ENCODE assay signal across 8 cellular contexts in the genomic region with DNA sequence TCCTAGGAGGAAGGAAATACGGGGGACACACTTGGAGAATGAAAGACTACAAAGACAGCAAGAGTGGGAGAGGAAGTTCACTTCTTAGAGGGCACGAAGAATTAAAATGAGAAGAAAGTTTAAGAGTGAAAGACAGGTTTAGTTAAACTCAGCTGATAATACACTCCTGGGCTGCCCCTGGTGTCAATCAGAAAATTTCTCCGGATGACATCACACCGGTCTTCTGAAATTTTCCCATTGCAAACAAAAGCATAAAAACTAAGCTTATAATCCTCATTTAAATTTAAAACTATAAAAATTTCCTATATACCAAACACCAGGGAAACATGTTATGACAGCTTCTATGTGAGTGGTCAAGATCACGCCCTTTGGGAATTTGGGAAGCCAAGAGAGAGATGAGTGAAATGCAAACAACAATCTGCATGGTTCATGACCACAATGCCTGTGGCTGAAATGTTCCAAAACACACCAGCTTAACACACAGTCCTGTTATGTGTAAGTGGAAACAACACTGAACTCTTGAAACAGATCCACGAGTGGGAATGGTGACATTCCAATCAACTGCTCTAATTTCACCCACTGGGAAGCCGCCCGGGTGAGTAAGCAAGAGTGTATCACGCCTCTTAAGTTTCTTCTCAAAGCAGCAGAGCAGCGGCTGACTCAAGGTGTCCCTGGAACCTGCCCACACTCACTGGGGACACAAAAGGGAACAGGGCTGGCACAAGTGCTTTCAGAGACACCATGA. TPM values are rescaled to one million over a fixed set of nuclear protein-coding genes. Genes with fewer than 3 reads are reported as not detected.
DNase-seq lines count a peak whose midpoint lies in the region; ATAC-seq lines count a peak whose summit lies in the region.

No MANE protein-coding gene starts in this region.

- no peak overlapping the region for H3K4me3 ChIP-seq in mesodermal cell (ENCODE audit: extremely low read depth, insufficient read depth, low read length, poor library complexity, severe bottlenecking)

- WGBS in mesodermal cell (ENCODE audit: insufficient coverage in 2 of 2), 2 experiments = 79 to 87% methylated on average over 4 to 5 of the region's 10 CpGs

- peak; percentile 38 for DNase-seq in stimulated activated naive CD4-positive, alpha-beta T cell treated with Interleukin-2 at 50 U/mL for 16 hours (lab: John Stamatoyannopoulos, UW)
- DNase-seq in stimulated activated naive CD4-positive, alpha-beta T cell (lab: John Stamatoyannopoulos, UW) = no peak
- DNase-seq in astrocyte of the hippocampus (ENCODE audit: low read depth, low spot score) (peak; percentile 77), NCI-H1694 treated with DMSO at 0.1 percent for 48 hours (lab: John Stamatoyannopoulos, UW) (no peak), left lobe of liver (ENCODE audit: low spot score) (no peak), activated gamma-delta T cell treated with Interleukin-2 at 50 U/mL for 16 hours (no peak)

- peaks cover 46% of the 10 kb centered on the region for H3K4me1 ChIP-seq in mesodermal cell (ENCODE audit: control insufficient read depth, insufficient read depth, low read length, poor library complexity, severe bottlenecking)

- H3K9me3 ChIP-seq in mesodermal cell (ENCODE audit: control insufficient read depth, low read length) = no peaks in the 10 kb centered on the region

- ATAC-seq in left lobe of liver (no peak), HG03460 (IDR thresholded peaks at IDR 0.05; ENCODE audit: unreplicated experiment) (no peak)

- H3K27ac ChIP-seq in mesodermal cell (ENCODE audit: low read depth, low read length, severe bottlenecking) = peak overlapping the region; percentile 46

- H3K36me3 ChIP-seq in mesodermal cell (ENCODE audit: control insufficient read depth, insufficient read depth, low read length) = peaks cover 7% of the 10 kb centered on the region

RNA-seq across cellular contexts. Expression of a gene that starts 49.0 kb away (rescaled TPM):
- polyA plus RNA-seq in mesodermal cell (2013, experiment 1 of 2) = 66.2 TPM
- 63.1 TPM for polyA plus RNA-seq in mesodermal cell (2013, experiment 2 of 2)
- 46.1 TPM for total RNA-seq in left lobe of liver

RNA-seq across cellular contexts. Expression of a gene that starts 51.1 kb away (rescaled TPM):
- 1.00 TPM for polyA plus RNA-seq in mesodermal cell (2013, experiment 1 of 2)
- 0.46 TPM for polyA plus RNA-seq in mesodermal cell (2013, experiment 2 of 2)
- total RNA-seq in left lobe of liver = 0.15 TPM

Comparison
In these comparisons a context has a peak if more than half of its experiments do, and no peak if none do; other contexts are left out.
1. DNase-seq: peak in stimulated activated naive CD4-positive, alpha-beta T cell treated with Interleukin-2 at 50 U/mL for 16 hours (single experiment) and astrocyte of the hippocampus (single experiment); none in stimulated activated naive CD4-positive, alpha-beta T cell (0 of 6), NCI-H1694 treated with DMSO at 0.1 percent for 48 hours (single experiment), left lobe of liver (single experiment) and activated gamma-delta T cell treated with Interleukin-2 at 50 U/mL for 16 hours (single experiment).